Comparison of ENCODE assay signal across 1 cellular context in the genomic region with DNA sequence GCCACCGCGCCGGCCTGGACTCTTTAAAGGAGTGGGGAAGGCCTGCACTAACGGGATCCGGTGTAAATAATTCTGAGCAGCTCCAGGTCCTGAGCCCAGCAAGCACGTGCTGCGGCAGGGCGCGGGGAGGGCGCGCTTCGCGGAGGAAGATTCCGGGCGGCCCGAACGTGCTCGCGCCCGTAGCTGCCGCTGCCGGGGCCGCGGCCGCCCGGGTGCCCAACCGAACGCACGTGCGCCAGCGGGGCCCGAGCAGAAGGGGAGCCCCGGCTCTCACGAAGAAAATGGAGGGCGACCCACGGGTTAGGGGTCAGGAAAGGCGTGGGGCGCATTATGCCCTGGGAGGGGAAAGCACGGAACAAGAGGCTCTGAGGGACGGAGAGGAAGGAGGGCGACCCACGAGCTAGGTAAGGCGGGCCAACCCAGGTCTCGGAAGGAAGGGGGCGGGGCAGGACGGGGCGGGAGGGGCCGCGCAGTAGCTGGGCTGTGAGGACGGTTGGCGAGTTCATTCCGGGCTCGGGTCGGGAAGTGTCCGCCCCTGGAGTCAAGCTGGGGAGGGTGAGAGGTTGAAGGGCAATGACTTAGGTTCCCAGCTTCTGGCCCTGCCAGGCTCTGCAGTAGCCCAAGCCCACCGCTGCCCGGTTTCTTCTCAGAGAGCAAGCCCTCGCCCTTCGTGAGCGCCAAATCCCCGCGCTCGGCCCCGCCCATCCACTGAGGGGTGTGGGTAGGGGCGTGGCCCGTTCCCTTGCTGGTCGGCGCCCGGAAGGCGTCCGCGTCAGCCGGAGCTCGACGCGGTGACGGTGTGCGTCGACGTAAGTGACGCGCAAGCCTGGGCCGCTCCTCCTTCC.
A peak's percentile ranks its signal among the peaks of the same experiment; 100 is the strongest.
TF ChIP-seq lines count a peak whose summit lies in the region.

A gene with protein sequence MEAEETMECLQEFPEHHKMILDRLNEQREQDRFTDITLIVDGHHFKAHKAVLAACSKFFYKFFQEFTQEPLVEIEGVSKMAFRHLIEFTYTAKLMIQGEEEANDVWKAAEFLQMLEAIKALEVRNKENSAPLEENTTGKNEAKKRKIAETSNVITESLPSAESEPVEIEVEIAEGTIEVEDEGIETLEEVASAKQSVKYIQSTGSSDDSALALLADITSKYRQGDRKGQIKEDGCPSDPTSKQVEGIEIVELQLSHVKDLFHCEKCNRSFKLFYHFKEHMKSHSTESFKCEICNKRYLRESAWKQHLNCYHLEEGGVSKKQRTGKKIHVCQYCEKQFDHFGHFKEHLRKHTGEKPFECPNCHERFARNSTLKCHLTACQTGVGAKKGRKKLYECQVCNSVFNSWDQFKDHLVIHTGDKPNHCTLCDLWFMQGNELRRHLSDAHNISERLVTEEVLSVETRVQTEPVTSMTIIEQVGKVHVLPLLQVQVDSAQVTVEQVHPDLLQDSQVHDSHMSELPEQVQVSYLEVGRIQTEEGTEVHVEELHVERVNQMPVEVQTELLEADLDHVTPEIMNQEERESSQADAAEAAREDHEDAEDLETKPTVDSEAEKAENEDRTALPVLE (plus strand): TSS at position 195 of the 845 bp plus-strand sequence. CDS start 1,140 bp downstream, outside the sequence.

TF ChIP-seq in GM12878, 131 proteins besides CTCF, POLR2A, EP300 and RAD21 (continued from another document and continues in another):
- no peak for TF ChIP-seq FOXM1 (IDR thresholded peaks at IDR 0.05; ENCODE audit: low read depth, low read length)
- TF ChIP-seq SUZ12 (IDR thresholded peaks at IDR 0.05; ENCODE audit: unreplicated experiment) = no peak
- TF ChIP-seq YBX1 (IDR thresholded peaks at IDR 0.05) = no peak
- TF ChIP-seq, protein P1, sequence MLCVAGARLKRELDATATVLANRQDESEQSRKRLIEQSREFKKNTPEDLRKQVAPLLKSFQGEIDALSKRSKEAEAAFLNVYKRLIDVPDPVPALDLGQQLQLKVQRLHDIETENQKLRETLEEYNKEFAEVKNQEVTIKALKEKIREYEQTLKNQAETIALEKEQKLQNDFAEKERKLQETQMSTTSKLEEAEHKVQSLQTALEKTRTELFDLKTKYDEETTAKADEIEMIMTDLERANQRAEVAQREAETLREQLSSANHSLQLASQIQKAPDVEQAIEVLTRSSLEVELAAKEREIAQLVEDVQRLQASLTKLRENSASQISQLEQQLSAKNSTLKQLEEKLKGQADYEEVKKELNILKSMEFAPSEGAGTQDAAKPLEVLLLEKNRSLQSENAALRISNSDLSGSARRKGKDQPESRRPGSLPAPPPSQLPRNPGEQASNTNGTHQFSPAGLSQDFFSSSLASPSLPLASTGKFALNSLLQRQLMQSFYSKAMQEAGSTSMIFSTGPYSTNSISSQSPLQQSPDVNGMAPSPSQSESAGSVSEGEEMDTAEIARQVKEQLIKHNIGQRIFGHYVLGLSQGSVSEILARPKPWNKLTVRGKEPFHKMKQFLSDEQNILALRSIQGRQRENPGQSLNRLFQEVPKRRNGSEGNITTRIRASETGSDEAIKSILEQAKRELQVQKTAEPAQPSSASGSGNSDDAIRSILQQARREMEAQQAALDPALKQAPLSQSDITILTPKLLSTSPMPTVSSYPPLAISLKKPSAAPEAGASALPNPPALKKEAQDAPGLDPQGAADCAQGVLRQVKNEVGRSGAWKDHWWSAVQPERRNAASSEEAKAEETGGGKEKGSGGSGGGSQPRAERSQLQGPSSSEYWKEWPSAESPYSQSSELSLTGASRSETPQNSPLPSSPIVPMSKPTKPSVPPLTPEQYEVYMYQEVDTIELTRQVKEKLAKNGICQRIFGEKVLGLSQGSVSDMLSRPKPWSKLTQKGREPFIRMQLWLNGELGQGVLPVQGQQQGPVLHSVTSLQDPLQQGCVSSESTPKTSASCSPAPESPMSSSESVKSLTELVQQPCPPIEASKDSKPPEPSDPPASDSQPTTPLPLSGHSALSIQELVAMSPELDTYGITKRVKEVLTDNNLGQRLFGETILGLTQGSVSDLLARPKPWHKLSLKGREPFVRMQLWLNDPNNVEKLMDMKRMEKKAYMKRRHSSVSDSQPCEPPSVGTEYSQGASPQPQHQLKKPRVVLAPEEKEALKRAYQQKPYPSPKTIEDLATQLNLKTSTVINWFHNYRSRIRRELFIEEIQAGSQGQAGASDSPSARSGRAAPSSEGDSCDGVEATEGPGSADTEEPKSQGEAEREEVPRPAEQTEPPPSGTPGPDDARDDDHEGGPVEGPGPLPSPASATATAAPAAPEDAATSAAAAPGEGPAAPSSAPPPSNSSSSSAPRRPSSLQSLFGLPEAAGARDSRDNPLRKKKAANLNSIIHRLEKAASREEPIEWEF (IDR thresholded peaks at IDR 0.05; ENCODE audit: insufficient replicate concordance, low read depth, low read length) = no peak
- TF ChIP-seq SMAD5 (IDR thresholded peaks at IDR 0.05; ENCODE audit: low read depth) = peak; percentile 61; the same call in 1 of the 2 replicates
- TF ChIP-seq SPI1 (IDR thresholded peaks at IDR 0.05; ENCODE audit: borderline replicate concordance, insufficient read depth, low read depth, low read length) = 0 out of 2 replicates have a peak, but pooled peaks have one; percentile 2
- TF ChIP-seq MEF2A (IDR thresholded peaks at IDR 0.05; ENCODE audit: insufficient read depth, low read depth, low read length) = no peak
- no peak for TF ChIP-seq TCF7 (IDR thresholded peaks at IDR 0.05; ENCODE audit: borderline replicate concordance)
- TF ChIP-seq ZBED1 (IDR thresholded peaks at IDR 0.05; ENCODE audit: borderline replicate concordance) = peak; percentile 52; the same call in 1 of the 2 replicates
- TF ChIP-seq ZZZ3 (IDR thresholded peaks at IDR 0.05; ENCODE audit: control insufficient read depth, insufficient read length, low read depth) = no peak
- no peak for TF ChIP-seq RCOR1 (conservative IDR thresholded peaks at IDR 0.05; ENCODE audit: low read depth, low read length)
- TF ChIP-seq NR2C1 (IDR thresholded peaks at IDR 0.05) = peak; percentile 82
- TF ChIP-seq, protein P2, sequence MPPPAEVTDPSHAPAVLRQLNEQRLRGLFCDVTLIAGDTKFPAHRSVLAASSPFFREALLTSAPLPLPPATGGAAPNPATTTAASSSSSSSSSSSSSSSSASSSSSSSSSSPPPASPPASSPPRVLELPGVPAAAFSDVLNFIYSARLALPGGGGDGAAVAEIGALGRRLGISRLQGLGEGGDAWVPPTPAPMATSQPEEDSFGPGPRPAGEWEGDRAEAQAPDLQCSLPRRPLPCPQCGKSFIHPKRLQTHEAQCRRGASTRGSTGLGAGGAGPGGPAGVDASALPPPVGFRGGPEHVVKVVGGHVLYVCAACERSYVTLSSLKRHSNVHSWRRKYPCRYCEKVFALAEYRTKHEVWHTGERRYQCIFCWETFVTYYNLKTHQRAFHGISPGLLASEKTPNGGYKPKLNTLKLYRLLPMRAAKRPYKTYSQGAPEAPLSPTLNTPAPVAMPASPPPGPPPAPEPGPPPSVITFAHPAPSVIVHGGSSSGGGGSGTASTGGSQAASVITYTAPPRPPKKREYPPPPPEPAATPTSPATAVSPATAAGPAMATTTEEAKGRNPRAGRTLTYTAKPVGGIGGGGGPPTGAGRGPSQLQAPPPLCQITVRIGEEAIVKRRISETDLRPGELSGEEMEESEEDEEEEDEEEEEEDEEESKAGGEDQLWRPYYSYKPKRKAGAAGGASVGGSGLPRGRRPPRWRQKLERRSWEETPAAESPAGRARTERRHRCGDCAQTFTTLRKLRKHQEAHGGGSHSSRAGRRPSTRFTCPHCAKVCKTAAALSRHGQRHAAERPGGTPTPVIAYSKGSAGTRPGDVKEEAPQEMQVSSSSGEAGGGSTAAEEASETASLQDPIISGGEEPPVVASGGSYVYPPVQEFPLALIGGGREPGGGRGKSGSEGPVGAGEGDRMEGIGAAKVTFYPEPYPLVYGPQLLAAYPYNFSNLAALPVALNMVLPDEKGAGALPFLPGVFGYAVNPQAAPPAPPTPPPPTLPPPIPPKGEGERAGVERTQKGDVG (CRISPR knock-in tag; IDR thresholded peaks at IDR 0.05) = no peak
- TF ChIP-seq HCFC1 (IDR thresholded peaks at IDR 0.05; ENCODE audit: low read length) = 0 out of 2 replicates have a peak, but pooled peaks have one; percentile 48
- TF ChIP-seq SREBF2 (IDR thresholded peaks at IDR 0.05; ENCODE audit: low read length) = no peak
- no peak for TF ChIP-seq STAT3 (IDR thresholded peaks at IDR 0.05; ENCODE audit: low read depth, low read length)
- no peak for TF ChIP-seq SRF (IDR thresholded peaks at IDR 0.05; ENCODE audit: low read depth in 2 of 2, low read length in 2 of 2)
- TF ChIP-seq, protein P3, sequence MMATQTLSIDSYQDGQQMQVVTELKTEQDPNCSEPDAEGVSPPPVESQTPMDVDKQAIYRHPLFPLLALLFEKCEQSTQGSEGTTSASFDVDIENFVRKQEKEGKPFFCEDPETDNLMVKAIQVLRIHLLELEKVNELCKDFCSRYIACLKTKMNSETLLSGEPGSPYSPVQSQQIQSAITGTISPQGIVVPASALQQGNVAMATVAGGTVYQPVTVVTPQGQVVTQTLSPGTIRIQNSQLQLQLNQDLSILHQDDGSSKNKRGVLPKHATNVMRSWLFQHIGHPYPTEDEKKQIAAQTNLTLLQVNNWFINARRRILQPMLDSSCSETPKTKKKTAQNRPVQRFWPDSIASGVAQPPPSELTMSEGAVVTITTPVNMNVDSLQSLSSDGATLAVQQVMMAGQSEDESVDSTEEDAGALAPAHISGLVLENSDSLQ (IDR thresholded peaks at IDR 0.05) = peak; percentile 61; the same call in 1 of the 2 replicates
- TF ChIP-seq CHD1 (IDR thresholded peaks at IDR 0.05; ENCODE audit: low read depth, low read length) = no peak
- TF ChIP-seq CEBPB (IDR thresholded peaks at IDR 0.05; ENCODE audit: borderline replicate concordance in 1 of 2, low read depth in 2 of 2, low read length in 2 of 2) = no peak
- 0 out of 2 replicates have a peak, but pooled peaks have one; percentile 10 for TF ChIP-seq NFIC (IDR thresholded peaks at IDR 0.05; ENCODE audit: low read depth, low read length)
- TF ChIP-seq NRF1 (conservative IDR thresholded peaks at IDR 0.05; ENCODE audit: low read depth, low read length) = no peak
- TF ChIP-seq SP1 (IDR thresholded peaks at IDR 0.05; ENCODE audit: low read depth, low read length) = peak; percentile 35
- TF ChIP-seq, protein P4, sequence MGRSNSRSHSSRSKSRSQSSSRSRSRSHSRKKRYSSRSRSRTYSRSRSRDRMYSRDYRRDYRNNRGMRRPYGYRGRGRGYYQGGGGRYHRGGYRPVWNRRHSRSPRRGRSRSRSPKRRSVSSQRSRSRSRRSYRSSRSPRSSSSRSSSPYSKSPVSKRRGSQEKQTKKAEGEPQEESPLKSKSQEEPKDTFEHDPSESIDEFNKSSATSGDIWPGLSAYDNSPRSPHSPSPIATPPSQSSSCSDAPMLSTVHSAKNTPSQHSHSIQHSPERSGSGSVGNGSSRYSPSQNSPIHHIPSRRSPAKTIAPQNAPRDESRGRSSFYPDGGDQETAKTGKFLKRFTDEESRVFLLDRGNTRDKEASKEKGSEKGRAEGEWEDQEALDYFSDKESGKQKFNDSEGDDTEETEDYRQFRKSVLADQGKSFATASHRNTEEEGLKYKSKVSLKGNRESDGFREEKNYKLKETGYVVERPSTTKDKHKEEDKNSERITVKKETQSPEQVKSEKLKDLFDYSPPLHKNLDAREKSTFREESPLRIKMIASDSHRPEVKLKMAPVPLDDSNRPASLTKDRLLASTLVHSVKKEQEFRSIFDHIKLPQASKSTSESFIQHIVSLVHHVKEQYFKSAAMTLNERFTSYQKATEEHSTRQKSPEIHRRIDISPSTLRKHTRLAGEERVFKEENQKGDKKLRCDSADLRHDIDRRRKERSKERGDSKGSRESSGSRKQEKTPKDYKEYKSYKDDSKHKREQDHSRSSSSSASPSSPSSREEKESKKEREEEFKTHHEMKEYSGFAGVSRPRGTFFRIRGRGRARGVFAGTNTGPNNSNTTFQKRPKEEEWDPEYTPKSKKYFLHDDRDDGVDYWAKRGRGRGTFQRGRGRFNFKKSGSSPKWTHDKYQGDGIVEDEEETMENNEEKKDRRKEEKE (IDR thresholded peaks at IDR 0.05) = peak; percentile 23; the same call in 1 of the 2 replicates
- TF ChIP-seq MTA3 (IDR thresholded peaks at IDR 0.05; ENCODE audit: borderline replicate concordance, low read length) = no peak
- TF ChIP-seq, protein P5, sequence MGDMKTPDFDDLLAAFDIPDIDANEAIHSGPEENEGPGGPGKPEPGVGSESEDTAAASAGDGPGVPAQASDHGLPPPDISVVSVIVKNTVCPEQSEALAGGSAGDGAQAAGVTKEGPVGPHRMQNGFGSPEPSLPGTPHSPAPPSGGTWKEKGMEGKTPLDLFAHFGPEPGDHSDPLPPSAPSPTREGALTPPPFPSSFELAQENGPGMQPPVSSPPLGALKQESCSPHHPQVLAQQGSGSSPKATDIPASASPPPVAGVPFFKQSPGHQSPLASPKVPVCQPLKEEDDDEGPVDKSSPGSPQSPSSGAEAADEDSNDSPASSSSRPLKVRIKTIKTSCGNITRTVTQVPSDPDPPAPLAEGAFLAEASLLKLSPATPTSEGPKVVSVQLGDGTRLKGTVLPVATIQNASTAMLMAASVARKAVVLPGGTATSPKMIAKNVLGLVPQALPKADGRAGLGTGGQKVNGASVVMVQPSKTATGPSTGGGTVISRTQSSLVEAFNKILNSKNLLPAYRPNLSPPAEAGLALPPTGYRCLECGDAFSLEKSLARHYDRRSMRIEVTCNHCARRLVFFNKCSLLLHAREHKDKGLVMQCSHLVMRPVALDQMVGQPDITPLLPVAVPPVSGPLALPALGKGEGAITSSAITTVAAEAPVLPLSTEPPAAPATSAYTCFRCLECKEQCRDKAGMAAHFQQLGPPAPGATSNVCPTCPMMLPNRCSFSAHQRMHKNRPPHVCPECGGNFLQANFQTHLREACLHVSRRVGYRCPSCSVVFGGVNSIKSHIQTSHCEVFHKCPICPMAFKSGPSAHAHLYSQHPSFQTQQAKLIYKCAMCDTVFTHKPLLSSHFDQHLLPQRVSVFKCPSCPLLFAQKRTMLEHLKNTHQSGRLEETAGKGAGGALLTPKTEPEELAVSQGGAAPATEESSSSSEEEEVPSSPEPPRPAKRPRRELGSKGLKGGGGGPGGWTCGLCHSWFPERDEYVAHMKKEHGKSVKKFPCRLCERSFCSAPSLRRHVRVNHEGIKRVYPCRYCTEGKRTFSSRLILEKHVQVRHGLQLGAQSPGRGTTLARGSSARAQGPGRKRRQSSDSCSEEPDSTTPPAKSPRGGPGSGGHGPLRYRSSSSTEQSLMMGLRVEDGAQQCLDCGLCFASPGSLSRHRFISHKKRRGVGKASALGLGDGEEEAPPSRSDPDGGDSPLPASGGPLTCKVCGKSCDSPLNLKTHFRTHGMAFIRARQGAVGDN (IDR thresholded peaks at IDR 0.05) = peak; percentile 99
- TF ChIP-seq, protein P6, sequence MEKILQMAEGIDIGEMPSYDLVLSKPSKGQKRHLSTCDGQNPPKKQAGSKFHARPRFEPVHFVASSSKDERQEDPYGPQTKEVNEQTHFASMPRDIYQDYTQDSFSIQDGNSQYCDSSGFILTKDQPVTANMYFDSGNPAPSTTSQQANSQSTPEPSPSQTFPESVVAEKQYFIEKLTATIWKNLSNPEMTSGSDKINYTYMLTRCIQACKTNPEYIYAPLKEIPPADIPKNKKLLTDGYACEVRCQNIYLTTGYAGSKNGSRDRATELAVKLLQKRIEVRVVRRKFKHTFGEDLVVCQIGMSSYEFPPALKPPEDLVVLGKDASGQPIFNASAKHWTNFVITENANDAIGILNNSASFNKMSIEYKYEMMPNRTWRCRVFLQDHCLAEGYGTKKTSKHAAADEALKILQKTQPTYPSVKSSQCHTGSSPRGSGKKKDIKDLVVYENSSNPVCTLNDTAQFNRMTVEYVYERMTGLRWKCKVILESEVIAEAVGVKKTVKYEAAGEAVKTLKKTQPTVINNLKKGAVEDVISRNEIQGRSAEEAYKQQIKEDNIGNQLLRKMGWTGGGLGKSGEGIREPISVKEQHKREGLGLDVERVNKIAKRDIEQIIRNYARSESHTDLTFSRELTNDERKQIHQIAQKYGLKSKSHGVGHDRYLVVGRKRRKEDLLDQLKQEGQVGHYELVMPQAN (conservative IDR thresholded peaks at IDR 0.05) = no peak; the same call in none of the 2 replicates
- TF ChIP-seq KLF5 (IDR thresholded peaks at IDR 0.05; ENCODE audit: partially characterized antibody) = peak; percentile 64
- no peak for TF ChIP-seq BRCA1 (IDR thresholded peaks at IDR 0.05; ENCODE audit: low read depth, low read length)
- TF ChIP-seq HDAC6 (IDR thresholded peaks at IDR 0.05; ENCODE audit: unreplicated experiment) = no peak
- peak; percentile 85 for TF ChIP-seq IKZF1 (conservative IDR thresholded peaks at IDR 0.05)
- TF ChIP-seq RELA (IDR thresholded peaks at IDR 0.05; ENCODE audit: borderline replicate concordance, partially characterized antibody) = peak; percentile 58
